Comparison of ENCODE assay signal across 3 cellular contexts in the genomic region with DNA sequence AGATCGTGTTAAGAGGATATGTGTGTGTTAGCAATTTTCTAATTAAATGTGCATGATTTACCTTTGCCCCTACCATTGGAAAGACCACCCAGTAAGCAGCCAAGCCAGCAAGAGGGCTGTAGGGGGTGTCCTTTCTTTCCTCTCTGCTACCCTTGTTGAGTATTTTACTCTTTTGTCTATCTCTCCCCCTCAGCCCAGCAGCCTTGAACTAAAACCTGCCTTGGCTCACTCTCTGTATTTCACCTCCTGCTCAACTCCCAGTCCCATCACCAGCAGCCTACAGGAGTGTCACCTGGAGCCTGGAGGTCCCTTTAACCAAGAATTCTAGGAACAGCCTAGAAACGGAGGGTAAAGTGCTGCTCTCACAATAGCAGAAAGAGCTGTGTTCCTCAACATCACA.
TF ChIP-seq lines count a peak whose summit lies in the region.

No MANE protein-coding gene starts in this region.

TF ChIP-seq in GM23338, 12 proteins besides CTCF, POLR2A, EP300 and RAD21 (continues in another document):
- TF ChIP-seq, protein P1, sequence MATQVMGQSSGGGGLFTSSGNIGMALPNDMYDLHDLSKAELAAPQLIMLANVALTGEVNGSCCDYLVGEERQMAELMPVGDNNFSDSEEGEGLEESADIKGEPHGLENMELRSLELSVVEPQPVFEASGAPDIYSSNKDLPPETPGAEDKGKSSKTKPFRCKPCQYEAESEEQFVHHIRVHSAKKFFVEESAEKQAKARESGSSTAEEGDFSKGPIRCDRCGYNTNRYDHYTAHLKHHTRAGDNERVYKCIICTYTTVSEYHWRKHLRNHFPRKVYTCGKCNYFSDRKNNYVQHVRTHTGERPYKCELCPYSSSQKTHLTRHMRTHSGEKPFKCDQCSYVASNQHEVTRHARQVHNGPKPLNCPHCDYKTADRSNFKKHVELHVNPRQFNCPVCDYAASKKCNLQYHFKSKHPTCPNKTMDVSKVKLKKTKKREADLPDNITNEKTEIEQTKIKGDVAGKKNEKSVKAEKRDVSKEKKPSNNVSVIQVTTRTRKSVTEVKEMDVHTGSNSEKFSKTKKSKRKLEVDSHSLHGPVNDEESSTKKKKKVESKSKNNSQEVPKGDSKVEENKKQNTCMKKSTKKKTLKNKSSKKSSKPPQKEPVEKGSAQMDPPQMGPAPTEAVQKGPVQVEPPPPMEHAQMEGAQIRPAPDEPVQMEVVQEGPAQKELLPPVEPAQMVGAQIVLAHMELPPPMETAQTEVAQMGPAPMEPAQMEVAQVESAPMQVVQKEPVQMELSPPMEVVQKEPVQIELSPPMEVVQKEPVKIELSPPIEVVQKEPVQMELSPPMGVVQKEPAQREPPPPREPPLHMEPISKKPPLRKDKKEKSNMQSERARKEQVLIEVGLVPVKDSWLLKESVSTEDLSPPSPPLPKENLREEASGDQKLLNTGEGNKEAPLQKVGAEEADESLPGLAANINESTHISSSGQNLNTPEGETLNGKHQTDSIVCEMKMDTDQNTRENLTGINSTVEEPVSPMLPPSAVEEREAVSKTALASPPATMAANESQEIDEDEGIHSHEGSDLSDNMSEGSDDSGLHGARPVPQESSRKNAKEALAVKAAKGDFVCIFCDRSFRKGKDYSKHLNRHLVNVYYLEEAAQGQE (IDR thresholded peaks at IDR 0.05; ENCODE audit: unreplicated experiment), result no peak
- no peak for TF ChIP-seq ZNF114 (CRISPR knock-in tag; IDR thresholded peaks at IDR 0.05)

TF ChIP-seq in GM12878, 131 proteins besides CTCF, POLR2A, EP300 and RAD21:
- TF ChIP-seq BRCA1 (IDR thresholded peaks at IDR 0.05; ENCODE audit: low read depth, low read length), result no peak
- TF ChIP-seq, protein P2, sequence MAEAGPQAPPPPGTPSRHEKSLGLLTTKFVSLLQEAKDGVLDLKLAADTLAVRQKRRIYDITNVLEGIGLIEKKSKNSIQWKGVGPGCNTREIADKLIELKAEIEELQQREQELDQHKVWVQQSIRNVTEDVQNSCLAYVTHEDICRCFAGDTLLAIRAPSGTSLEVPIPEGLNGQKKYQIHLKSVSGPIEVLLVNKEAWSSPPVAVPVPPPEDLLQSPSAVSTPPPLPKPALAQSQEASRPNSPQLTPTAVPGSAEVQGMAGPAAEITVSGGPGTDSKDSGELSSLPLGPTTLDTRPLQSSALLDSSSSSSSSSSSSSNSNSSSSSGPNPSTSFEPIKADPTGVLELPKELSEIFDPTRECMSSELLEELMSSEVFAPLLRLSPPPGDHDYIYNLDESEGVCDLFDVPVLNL (IDR thresholded peaks at IDR 0.05; ENCODE audit: low read depth, low read length), result no peak
- no peak for TF ChIP-seq BCL11A (IDR thresholded peaks at IDR 0.05; ENCODE audit: low read depth, low read length)
- no peak for TF ChIP-seq PML (IDR thresholded peaks at IDR 0.05; ENCODE audit: low read length)
- no peak for TF ChIP-seq PAX5 (IDR thresholded peaks at IDR 0.05; ENCODE audit: borderline replicate concordance, low read depth, low read length)
- no peak for TF ChIP-seq NRF1 (conservative IDR thresholded peaks at IDR 0.05; ENCODE audit: low read depth, low read length)
- TF ChIP-seq CREB1 (IDR thresholded peaks at IDR 0.05; ENCODE audit: low read depth), result no peak
- TF ChIP-seq RB1 (IDR thresholded peaks at IDR 0.05; ENCODE audit: borderline replicate concordance), result no peak
- TF ChIP-seq, protein P3, sequence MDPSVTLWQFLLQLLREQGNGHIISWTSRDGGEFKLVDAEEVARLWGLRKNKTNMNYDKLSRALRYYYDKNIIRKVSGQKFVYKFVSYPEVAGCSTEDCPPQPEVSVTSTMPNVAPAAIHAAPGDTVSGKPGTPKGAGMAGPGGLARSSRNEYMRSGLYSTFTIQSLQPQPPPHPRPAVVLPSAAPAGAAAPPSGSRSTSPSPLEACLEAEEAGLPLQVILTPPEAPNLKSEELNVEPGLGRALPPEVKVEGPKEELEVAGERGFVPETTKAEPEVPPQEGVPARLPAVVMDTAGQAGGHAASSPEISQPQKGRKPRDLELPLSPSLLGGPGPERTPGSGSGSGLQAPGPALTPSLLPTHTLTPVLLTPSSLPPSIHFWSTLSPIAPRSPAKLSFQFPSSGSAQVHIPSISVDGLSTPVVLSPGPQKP (IDR thresholded peaks at IDR 0.05; ENCODE audit: low read depth, low read length), result no peak
- TF ChIP-seq TBL1XR1 (IDR thresholded peaks at IDR 0.05; ENCODE audit: low read depth, low read length), result no peak
- TF ChIP-seq, protein P4, sequence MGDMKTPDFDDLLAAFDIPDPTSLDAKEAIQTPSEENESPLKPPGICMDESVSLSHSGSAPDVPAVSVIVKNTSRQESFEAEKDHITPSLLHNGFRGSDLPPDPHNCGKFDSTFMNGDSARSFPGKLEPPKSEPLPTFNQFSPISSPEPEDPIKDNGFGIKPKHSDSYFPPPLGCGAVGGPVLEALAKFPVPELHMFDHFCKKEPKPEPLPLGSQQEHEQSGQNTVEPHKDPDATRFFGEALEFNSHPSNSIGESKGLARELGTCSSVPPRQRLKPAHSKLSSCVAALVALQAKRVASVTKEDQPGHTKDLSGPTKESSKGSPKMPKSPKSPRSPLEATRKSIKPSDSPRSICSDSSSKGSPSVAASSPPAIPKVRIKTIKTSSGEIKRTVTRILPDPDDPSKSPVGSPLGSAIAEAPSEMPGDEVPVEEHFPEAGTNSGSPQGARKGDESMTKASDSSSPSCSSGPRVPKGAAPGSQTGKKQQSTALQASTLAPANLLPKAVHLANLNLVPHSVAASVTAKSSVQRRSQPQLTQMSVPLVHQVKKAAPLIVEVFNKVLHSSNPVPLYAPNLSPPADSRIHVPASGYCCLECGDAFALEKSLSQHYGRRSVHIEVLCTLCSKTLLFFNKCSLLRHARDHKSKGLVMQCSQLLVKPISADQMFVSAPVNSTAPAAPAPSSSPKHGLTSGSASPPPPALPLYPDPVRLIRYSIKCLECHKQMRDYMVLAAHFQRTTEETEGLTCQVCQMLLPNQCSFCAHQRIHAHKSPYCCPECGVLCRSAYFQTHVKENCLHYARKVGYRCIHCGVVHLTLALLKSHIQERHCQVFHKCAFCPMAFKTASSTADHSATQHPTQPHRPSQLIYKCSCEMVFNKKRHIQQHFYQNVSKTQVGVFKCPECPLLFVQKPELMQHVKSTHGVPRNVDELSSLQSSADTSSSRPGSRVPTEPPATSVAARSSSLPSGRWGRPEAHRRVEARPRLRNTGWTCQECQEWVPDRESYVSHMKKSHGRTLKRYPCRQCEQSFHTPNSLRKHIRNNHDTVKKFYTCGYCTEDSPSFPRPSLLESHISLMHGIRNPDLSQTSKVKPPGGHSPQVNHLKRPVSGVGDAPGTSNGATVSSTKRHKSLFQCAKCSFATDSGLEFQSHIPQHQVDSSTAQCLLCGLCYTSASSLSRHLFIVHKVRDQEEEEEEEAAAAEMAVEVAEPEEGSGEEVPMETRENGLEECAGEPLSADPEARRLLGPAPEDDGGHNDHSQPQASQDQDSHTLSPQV (IDR thresholded peaks at IDR 0.05), result no peak
- no peak for TF ChIP-seq SMAD5 (IDR thresholded peaks at IDR 0.05; ENCODE audit: low read depth)
- no peak for TF ChIP-seq RUNX3 (IDR thresholded peaks at IDR 0.05; ENCODE audit: low read length)
- no peak for TF ChIP-seq MXI1 (IDR thresholded peaks at IDR 0.05; ENCODE audit: low read depth, low read length)
- no peak for TF ChIP-seq FOXK2 (IDR thresholded peaks at IDR 0.05)
- no peak for TF ChIP-seq SUPT20H (IDR thresholded peaks at IDR 0.05; ENCODE audit: borderline replicate concordance, control insufficient read depth, low read depth, low read length)
- no peak for TF ChIP-seq BMI1 (IDR thresholded peaks at IDR 0.05; ENCODE audit: borderline replicate concordance)
- no peak for TF ChIP-seq SMARCA5 (IDR thresholded peaks at IDR 0.05)
- no peak for TF ChIP-seq CHD2 (IDR thresholded peaks at IDR 0.05; ENCODE audit: borderline replicate concordance, low read depth, low read length)
- no peak for TF ChIP-seq CHD1 (IDR thresholded peaks at IDR 0.05; ENCODE audit: low read depth, low read length)

TF ChIP-seq in SK-N-SH, 30 proteins besides CTCF, POLR2A, EP300 and RAD21:
- TF ChIP-seq NFIC (IDR thresholded peaks at IDR 0.05; ENCODE audit: borderline replicate concordance), result no peak
- TF ChIP-seq CHD2 (IDR thresholded peaks at IDR 0.05; ENCODE audit: low read length, partially characterized antibody), result no peak
- TF ChIP-seq EZH2phosphoT487 (IDR thresholded peaks at IDR 0.05; ENCODE audit: borderline replicate concordance, low read depth), result no peak
- TF ChIP-seq, protein P5, sequence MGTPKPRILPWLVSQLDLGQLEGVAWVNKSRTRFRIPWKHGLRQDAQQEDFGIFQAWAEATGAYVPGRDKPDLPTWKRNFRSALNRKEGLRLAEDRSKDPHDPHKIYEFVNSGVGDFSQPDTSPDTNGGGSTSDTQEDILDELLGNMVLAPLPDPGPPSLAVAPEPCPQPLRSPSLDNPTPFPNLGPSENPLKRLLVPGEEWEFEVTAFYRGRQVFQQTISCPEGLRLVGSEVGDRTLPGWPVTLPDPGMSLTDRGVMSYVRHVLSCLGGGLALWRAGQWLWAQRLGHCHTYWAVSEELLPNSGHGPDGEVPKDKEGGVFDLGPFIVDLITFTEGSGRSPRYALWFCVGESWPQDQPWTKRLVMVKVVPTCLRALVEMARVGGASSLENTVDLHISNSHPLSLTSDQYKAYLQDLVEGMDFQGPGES (IDR thresholded peaks at IDR 0.05; ENCODE audit: low read depth, low read length), result no peak
- no peak for TF ChIP-seq MXI1 (IDR thresholded peaks at IDR 0.05; ENCODE audit: low read depth, low read length)
- no peak for TF ChIP-seq JUND (IDR thresholded peaks at IDR 0.05)
- TF ChIP-seq, protein P6, sequence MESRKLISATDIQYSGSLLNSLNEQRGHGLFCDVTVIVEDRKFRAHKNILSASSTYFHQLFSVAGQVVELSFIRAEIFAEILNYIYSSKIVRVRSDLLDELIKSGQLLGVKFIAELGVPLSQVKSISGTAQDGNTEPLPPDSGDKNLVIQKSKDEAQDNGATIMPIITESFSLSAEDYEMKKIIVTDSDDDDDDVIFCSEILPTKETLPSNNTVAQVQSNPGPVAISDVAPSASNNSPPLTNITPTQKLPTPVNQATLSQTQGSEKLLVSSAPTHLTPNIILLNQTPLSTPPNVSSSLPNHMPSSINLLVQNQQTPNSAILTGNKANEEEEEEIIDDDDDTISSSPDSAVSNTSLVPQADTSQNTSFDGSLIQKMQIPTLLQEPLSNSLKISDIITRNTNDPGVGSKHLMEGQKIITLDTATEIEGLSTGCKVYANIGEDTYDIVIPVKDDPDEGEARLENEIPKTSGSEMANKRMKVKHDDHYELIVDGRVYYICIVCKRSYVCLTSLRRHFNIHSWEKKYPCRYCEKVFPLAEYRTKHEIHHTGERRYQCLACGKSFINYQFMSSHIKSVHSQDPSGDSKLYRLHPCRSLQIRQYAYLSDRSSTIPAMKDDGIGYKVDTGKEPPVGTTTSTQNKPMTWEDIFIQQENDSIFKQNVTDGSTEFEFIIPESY (IDR thresholded peaks at IDR 0.05; ENCODE audit: borderline replicate concordance, low read depth), result no peak
- TF ChIP-seq, protein P1 (IDR thresholded peaks at IDR 0.05; ENCODE audit: low read depth, low read length), result no peak
- TF ChIP-seq FOXJ3 (CRISPR knock-in tag; IDR thresholded peaks at IDR 0.05), result no peak
- TF ChIP-seq, protein P7, sequence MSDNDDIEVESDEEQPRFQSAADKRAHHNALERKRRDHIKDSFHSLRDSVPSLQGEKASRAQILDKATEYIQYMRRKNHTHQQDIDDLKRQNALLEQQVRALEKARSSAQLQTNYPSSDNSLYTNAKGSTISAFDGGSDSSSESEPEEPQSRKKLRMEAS (IDR thresholded peaks at IDR 0.05; ENCODE audit: low read depth), result no peak
- TF ChIP-seq POLR2AphosphoS5 (IDR thresholded peaks at IDR 0.05; ENCODE audit: low read depth, low read length), result no peak
- no peak for TF ChIP-seq SIN3A (IDR thresholded peaks at IDR 0.05; ENCODE audit: borderline replicate concordance, low read depth, low read length)
- no peak for TF ChIP-seq YY1 (IDR thresholded peaks at IDR 0.05; ENCODE audit: low read depth)
- TF ChIP-seq NRF1 (IDR thresholded peaks at IDR 0.05; ENCODE audit: low read depth, low read length), result no peak
